In the genomic region with DNA sequence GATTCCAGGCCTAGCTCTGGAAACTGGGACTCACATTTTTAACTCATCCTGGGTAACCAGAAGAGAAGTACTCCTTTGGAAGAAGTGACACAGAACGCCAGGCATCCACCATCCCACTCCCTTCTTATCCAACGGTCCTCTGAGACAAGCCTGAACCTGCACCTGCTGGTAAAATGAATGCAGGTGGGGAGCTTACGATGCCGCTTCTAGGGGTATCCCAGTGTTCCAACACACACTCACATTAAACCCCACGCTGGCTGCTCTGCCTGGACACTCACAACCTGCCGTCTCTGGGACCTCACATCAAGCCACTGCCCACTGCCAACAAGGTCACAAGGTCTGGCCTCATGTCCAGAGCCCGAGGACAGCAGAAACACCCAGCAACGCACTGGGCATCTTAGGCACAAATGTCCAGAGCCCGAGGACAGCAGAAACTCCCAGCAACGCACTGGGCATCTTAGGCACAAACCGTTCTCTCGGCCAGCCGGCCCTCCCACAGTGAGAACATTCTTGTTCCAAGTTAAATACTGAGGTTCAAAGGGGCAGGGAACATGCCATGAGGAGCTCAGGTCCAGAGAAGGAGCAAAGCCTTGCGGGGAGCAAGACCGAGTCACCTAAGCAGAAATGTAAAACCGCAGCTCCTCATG, we compare ENCODE assay signal across 16 cellular contexts. TPM values are rescaled to one million over a fixed set of nuclear protein-coding genes. Genes with fewer than 3 reads are reported as not detected.
DNase-seq lines count a peak whose midpoint lies in the region; ATAC-seq, FAIRE-seq and TF ChIP-seq lines count a peak whose summit lies in the region.
"Had no signal": no experiment of that assay in that cellular context is flagged by ENCODE, and none has a peak within 500 bp of the region (broad histone marks: within the 10 kb centered on the region; RNA-seq: fewer than 3 reads in every experiment).

No MANE protein-coding gene starts in this region.

- H3K36me3 ChIP-seq in adipocyte (ENCODE audit: control insufficient read depth, insufficient read depth, low read length, severe bottlenecking) (peaks cover 55% of the 10 kb centered on the region), spleen (peaks cover 0 to 87% (median 52%) of the 10 kb centered on the region in 6 donors)

- no peaks in the 10 kb centered on the region; a peak in 1 of 5 replicates for H3K9me3 Mint-ChIP-seq in H9

- H3K56ac ChIP-seq in H9 (ENCODE audit: insufficient read length, low read depth, low read length) = no peak overlapping the region

- no peak overlapping the region for H3K9ac ChIP-seq in H9 (ENCODE audit: extremely low read depth, insufficient read length, low read length)
- peak overlapping the region; percentile 55 for H3K9ac ChIP-seq in adipocyte (ENCODE audit: low read length)

- H3K23ac ChIP-seq in H9 (ENCODE audit: insufficient read length, low read depth, low read length) = no peak overlapping the region

- H3K36me3 Mint-ChIP-seq in H9 (ENCODE audit: insufficient read depth in 1 of 3, low read depth in 3 of 3) = peaks cover 0 to 16% (median 9%) of the 10 kb centered on the region in 3 experiments; a peak in 5 of 7 replicates

- H3K27ac ChIP-seq in H9 (ENCODE audit: insufficient read length, low read depth, low read length) (no peak overlapping the region), spleen (no peak overlapping the region)

- H2BK20ac ChIP-seq in H9 (ENCODE audit: low read depth, low read length, poor library complexity, severe bottlenecking) = no peak overlapping the region

- no peak overlapping the region for H2BK15ac ChIP-seq in H9 (ENCODE audit: low read depth, low read length)

- H3K18ac ChIP-seq in H9 (ENCODE audit: insufficient read length, low read depth, low read length) = no peak overlapping the region

- no peak overlapping the region for H4K8ac ChIP-seq in H9 (replicated peaks; ENCODE audit: insufficient read length, low read depth, low read length)

- no peak for TF ChIP-seq CTCF in H9 (conservative IDR thresholded peaks at IDR 0.05)
- TF ChIP-seq CTCF in spleen (IDR thresholded peaks at IDR 0.05 in 8 of 11, conservative IDR thresholded peaks at IDR 0.05 in 3 of 11) = no peak

- no peak for FAIRE-seq in GM12891 (lab: Jason Lieb, UNC)
- FAIRE-seq: astrocyte, GM12892 had no signal

- no peak overlapping the region for H2BK12ac ChIP-seq in H9 (ENCODE audit: insufficient read length, low read depth, low read length)

- peaks cover 7 to 17% of the 10 kb centered on the region in 2 experiments for H3K4me1 Mint-ChIP-seq in H9

- H4K20me1 ChIP-seq in H9 (ENCODE audit: control insufficient read depth, insufficient read depth, insufficient read length) = no peaks in the 10 kb centered on the region

- no peak for ATAC-seq in left colon
- ATAC-seq: naive thymus-derived CD8-positive, alpha-beta T cell had no signal

- H4K5ac ChIP-seq in H9 (ENCODE audit: insufficient read length, low read depth, low read length) = no peak overlapping the region

- WGBS in H9 (ENCODE audit: extremely low coverage, insufficient read length, low lambda C conversion rate) = no CpG with 5 or more reads among the region's 16 CpGs
- 91 to 94% (median 93%) methylated on average over 16 of the region's 16 CpGs for WGBS in spleen, 5 donors

- 0 out of 2 replicates have a peak, but pooled peaks cover 1% of the 10 kb centered on the region for H3K27me3 Mint-ChIP-seq in H9 (ENCODE audit: low read depth)
- H3K27me3 Mint-ChIP-seq: B cell; naive thymus-derived CD8-positive, alpha-beta T cell had no signal

- no peak overlapping the region for H2BK5ac ChIP-seq in H9 (ENCODE audit: insufficient read length, low read length)

- no peaks in the 10 kb centered on the region for H3K4me1 ChIP-seq in H9 (ENCODE audit: insufficient read depth, low read length)
- H3K4me1 ChIP-seq in adipocyte (ENCODE audit: control insufficient read depth, insufficient read depth, low read length) = peaks cover 69% of the 10 kb centered on the region
- H3K4me1 ChIP-seq in spleen = peaks cover 9 to 60% (median 29%) of the 10 kb centered on the region in 6 donors
- H3K4me1 ChIP-seq: HAP-1 had no signal

- no peak overlapping the region for H4K91ac ChIP-seq in H9 (ENCODE audit: insufficient read length, low read depth, low read length)

- no peak overlapping the region for H2AFZ ChIP-seq in H9 (ENCODE audit: low read length)

- DNase-seq in H9 (peak; percentile 12), adipocyte (ENCODE audit: low read depth) (no peak), left colon (peak; percentile 6 to 23), spleen (peak; percentile 46), GM12891 (ENCODE audit: insufficient read length, low spot score) (no peak), NCI-H510A (lab: John Stamatoyannopoulos, UW) (no peak)
- no peak for DNase-seq in stimulated activated CD4-positive, alpha-beta T cell treated with anti-CD3 and anti-CD28 coated beads, Interleukin-4, amount 100 ng/mL, for 24 hours
- DNase-seq: GDM1; naive thymus-derived CD8-positive, alpha-beta T cell; NCI-H1436; NCI-H2227 treated with DMSO at 0.1 percent for 48 hours; NK-92 treated with Interleukin-12 subunit alpha and Interleukin-12 subunit beta, amount 100 ng/mL, for 24 hours had no signal

- no peak overlapping the region for H3K4me2 ChIP-seq in H9 (ENCODE audit: insufficient read depth, insufficient read length, low read length)

- no peak overlapping the region for H2AK5ac ChIP-seq in H9 (ENCODE audit: insufficient read length, low read length)

- TF ChIP-seq POLR2A in spleen (IDR thresholded peaks at IDR 0.05) (no peak), GM12891 (IDR thresholded peaks at IDR 0.05; ENCODE audit: low read depth, low read length) (no peak)

- no peaks in the 10 kb centered on the region for H3K23me2 ChIP-seq in H9 (ENCODE audit: insufficient read length, low read depth, low read length, poor library complexity, severe bottlenecking)

- H3K4ac ChIP-seq in H9 (ENCODE audit: low read depth, low read length) = no peak overlapping the region

- no peaks in the 10 kb centered on the region for H3K79me2 ChIP-seq in H9 (ENCODE audit: insufficient read depth, low read length)

- H3K27ac Mint-ChIP-seq in H9 = peak overlapping the region in 1 of 3 experiments; percentile 22; a peak in 2 of 7 replicates
- H3K27ac Mint-ChIP-seq: B cell had no signal

- no peaks in the 10 kb centered on the region for H3K9me3 ChIP-seq in H9 (ENCODE audit: control insufficient read depth, low read depth, low read length)
- H3K9me3 ChIP-seq in adipocyte (ENCODE audit: control insufficient read depth, low read length) = no peaks in the 10 kb centered on the region
- H3K9me3 ChIP-seq in spleen = peaks cover 0 to 10% (median 3%) of the 10 kb centered on the region in 8 donors
- H3K9me3 ChIP-seq: HAP-1 had no signal

- H3K4me3 ChIP-seq in adipocyte (ENCODE audit: low read length) (no peak overlapping the region), spleen (no peak overlapping the region)
- H3K4me3 ChIP-seq: HAP-1 had no signal

- intact Hi-C loops in left colon (cut with DNase I, micrococcal nuclease) = no loop called here
- intact Hi-C loops in spleen (cut with DNase I; ENCODE audit: low total_unique reads) = loop anchor here (10.0 kb wide), 1 partner anchor 257 kb away; no protein-coding TSS in a partner anchor

- no peak overlapping the region for H3K4me3 Mint-ChIP-seq in H9
- H3K4me3 Mint-ChIP-seq: B cell had no signal

- H3T11ph ChIP-seq in H9 (ENCODE audit: low read length) = no peak overlapping the region

- no peak overlapping the region for H3K14ac ChIP-seq in H9 (ENCODE audit: insufficient read depth, low read length)

- H3K27me3 ChIP-seq in H9 (ENCODE audit: insufficient read depth, low read length) (no peaks in the 10 kb centered on the region), adipocyte (replicated peaks; ENCODE audit: control insufficient read depth, insufficient read depth, low read length) (no peaks in the 10 kb centered on the region), spleen (replicated peaks in 1 of 7) (no peaks in the 10 kb centered on the region)

- H2BK120ac ChIP-seq in H9 (ENCODE audit: low read depth, low read length, poor library complexity, severe bottlenecking) = no peak overlapping the region

- no peaks in the 10 kb centered on the region for H3K79me1 ChIP-seq in H9 (ENCODE audit: insufficient read depth, low read depth, low read length, poor library complexity, severe bottlenecking)

TF ChIP-seq in GM12891, 5 proteins besides CTCF, POLR2A, EP300 and RAD21:
- TF ChIP-seq TAF1 (IDR thresholded peaks at IDR 0.05; ENCODE audit: low read depth, low read length) (no peak), SPI1 (IDR thresholded peaks at IDR 0.05; ENCODE audit: low read depth, low read length) (no peak), POU2F2 (IDR thresholded peaks at IDR 0.05; ENCODE audit: low read depth, low read length) (no peak), POLR2AphosphoS5 (IDR thresholded peaks at IDR 0.05; ENCODE audit: low read depth, low read length) (no peak), PAX5 (IDR thresholded peaks at IDR 0.05; ENCODE audit: insufficient read depth, low read length, severe bottlenecking) (no peak)

RNA-seq across cellular contexts. Expression of a gene that starts 9.9 kb away (rescaled TPM):
- 10.3 and 13.0 TPM in 2 replicates for total RNA-seq in H9 (2021)
- 100 to 1,000 TPM in 1 of 2 donors, 10 to 100 TPM in 1; 59.4 to 119 TPM for total RNA-seq in left colon
- total RNA-seq in spleen = 10 to 100 TPM; 40.9 to 61.9 (median 51.1) TPM
- 10 to 100 TPM; 28.7 to 53.9 (median 33.4) TPM for polyA plus RNA-seq in spleen
- polyA plus RNA-seq in GM12891 (2012; ENCODE audit: low read depth, missing spikeins) = 25.6 TPM

RNA-seq across cellular contexts. Expression of a gene that starts 22.8 kb away (rescaled TPM):
- total RNA-seq in H9 (2021) (0.46 TPM in 1 of 2 replicates, not detected in the other), left colon (10 to 100 TPM; 42.4 to 77.8 TPM), spleen (10 to 100 TPM; 10.3 to 36.4 (median 20.1) TPM)
- 10 to 100 TPM; 10.0 to 21.5 (median 15.8) TPM for polyA plus RNA-seq in spleen
- 6.3 TPM for polyA plus RNA-seq in GM12891 (2012; ENCODE audit: low read depth, missing spikeins)

RNA-seq across cellular contexts. Expression of a gene that starts 46.8 kb away (rescaled TPM):
- total RNA-seq in H9 (2021) (163 and 164 TPM in 2 replicates), left colon (10 to 100 TPM; 72.6 to 96.2 TPM), spleen (10 to 100 TPM; 20.7 to 76.5 (median 63.9) TPM)
- 10 to 100 TPM; 75.2 to 98.5 (median 80.9) TPM for polyA plus RNA-seq in spleen
- polyA plus RNA-seq in GM12891 (2012; ENCODE audit: low read depth, missing spikeins) = 118 TPM

Comparison
In these comparisons a context has a peak if more than half of its experiments do, and no peak if none do; other contexts are left out.
1. DNase-seq: peak in H9 (single experiment), left colon (2 of 2) and spleen (single experiment); none in adipocyte (single experiment), stimulated activated CD4-positive, alpha-beta T cell treated with anti-CD3 and anti-CD28 coated beads, Interleukin-4, amount 100 ng/mL, for 24 hours (single experiment), GM12891 (single experiment) and NCI-H510A (single experiment).